ENCODE assay signal across 20 cellular contexts in genomic region chr18:26071725-26072124, GRCh38.
"Had no signal": no experiment of that assay in that cellular context is flagged by ENCODE, and none has a peak within 500 bp of the region (broad histone marks: within the 10 kb centered on the region; RNA-seq: fewer than 3 reads in every experiment).

No MANE protein-coding gene starts in this region.

- DNase-seq: activated CD4-positive, alpha-beta T cell treated with anti-CD3 and anti-CD28 coated beads, Interleukin-2, amount 10 ng/mL, durations not matched to agents 7 days and 5 days; activated CD4-positive, CD25-positive, alpha-beta regulatory T cell; activated CD8-positive, alpha-beta memory T cell treated with anti-CD3 and anti-CD28 coated beads for 24 hours; activated naive CD4-positive, alpha-beta T cell treated with Interleukin-2 at 50 U/mL for 16 hours; aorta; colonic mucosa; effector CD4-positive, alpha-beta T cell; esophagus squamous epithelium; left ventricle myocardium superior; mesenchymal stem cell; nucleus accumbens; stimulated activated CD4-positive, alpha-beta T cell treated with anti-CD3 and anti-CD28 coated beads, Interleukin-15, amount 100 ng/mL, for 24 hours; stimulated activated CD4-positive, alpha-beta T cell treated with anti-CD3 and anti-CD28 coated beads, Interleukin-4, amount 100 ng/mL, for 24 hours; stimulated activated naive CD8-positive, alpha-beta T cell treated with anti-CD3 and anti-CD28 coated beads, Interleukin-15, Interleukin-2, amounts not matched to agents 100 U/mL and 50 U/mL, for 24 hours; T-helper 17 cell had no signal

- ATAC-seq: left ventricle myocardium superior; natural killer cell treated with Interleukin-12 subunit alpha and Interleukin-12 subunit beta and Interleukin-15 and Interleukin-18, amount 100 ng/mL, for 72 hours; stimulated activated naive CD8-positive, alpha-beta T cell treated with anti-CD3 and anti-CD28 coated beads, Interleukin-15, Interleukin-2, amounts not matched to agents 100 U/mL and 50 U/mL, for 24 hours; T-helper 17 cell had no signal

- H3K9me3 Mint-ChIP-seq: natural killer cell treated with Interleukin-12 subunit alpha and Interleukin-12 subunit beta and Interleukin-15 and Interleukin-18, amount 100 ng/mL, for 72 hours had no signal

- H3K4me3 ChIP-seq: colonic mucosa, esophagus squamous epithelium, hepatocyte, right atrium auricular region, skin epidermis, suprapubic skin had no signal

- H3K27ac Mint-ChIP-seq: activated CD4-positive, alpha-beta T cell treated with anti-CD3 and anti-CD28 coated beads, Interleukin-2, amount 10 ng/mL, durations not matched to agents 7 days and 5 days; natural killer cell treated with Interleukin-12 subunit alpha and Interleukin-12 subunit beta and Interleukin-15 and Interleukin-18, amount 100 ng/mL, for 72 hours; T-helper 17 cell had no signal

- H3K27me3 Mint-ChIP-seq: activated CD4-positive, alpha-beta T cell treated with anti-CD3 and anti-CD28 coated beads, Interleukin-2, amount 10 ng/mL, durations not matched to agents 7 days and 5 days; natural killer cell treated with Interleukin-12 subunit alpha and Interleukin-12 subunit beta and Interleukin-15 and Interleukin-18, amount 100 ng/mL, for 72 hours; T-helper 17 cell had no signal

- H3K4me3 Mint-ChIP-seq: activated CD4-positive, alpha-beta T cell treated with anti-CD3 and anti-CD28 coated beads, Interleukin-2, amount 10 ng/mL, durations not matched to agents 7 days and 5 days; natural killer cell treated with Interleukin-12 subunit alpha and Interleukin-12 subunit beta and Interleukin-15 and Interleukin-18, amount 100 ng/mL, for 72 hours; T-helper 17 cell had no signal
